Comparison of ENCODE assay signal across 21 cellular contexts in the genomic region with DNA sequence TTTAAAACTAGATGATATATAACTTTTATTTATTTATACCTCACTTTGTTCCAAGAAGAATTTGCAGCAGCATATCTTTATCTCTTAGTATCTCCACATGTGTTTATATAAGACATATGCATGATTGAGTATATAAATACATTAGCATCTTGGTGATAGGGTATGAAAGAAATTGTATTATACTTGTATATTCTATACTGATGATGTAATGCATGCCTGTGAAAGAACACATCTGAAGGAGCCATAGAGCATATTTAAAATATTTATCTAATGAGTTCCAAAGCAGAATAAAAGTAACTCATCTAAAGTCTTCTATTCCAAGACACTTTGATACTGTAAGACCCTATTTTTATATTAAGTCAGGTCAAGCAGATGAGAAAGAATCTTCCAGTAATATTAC.
DNase-seq lines count a peak whose midpoint lies in the region; ATAC-seq and TF ChIP-seq lines count a peak whose summit lies in the region.
"Had no signal": no experiment of that assay in that cellular context is flagged by ENCODE, and none has a peak within 500 bp of the region (broad histone marks: within the 10 kb centered on the region; RNA-seq: fewer than 3 reads in every experiment).

No MANE protein-coding gene starts in this region.

- 0 out of 2 replicates have a peak, but pooled peaks cover 4% of the 10 kb centered on the region for H3K4me1 ChIP-seq in GM23248 (ENCODE audit: insufficient read depth)
- H3K4me1 ChIP-seq in adipocyte (ENCODE audit: control insufficient read depth, insufficient read depth, low read length), result peaks cover 10% of the 10 kb centered on the region

- peak; percentile 24 for DNase-seq in GM23248
- DNase-seq in adipocyte (ENCODE audit: low read depth), result peak; percentile 45
- no peak for DNase-seq in mesothelial cell of epicardium (ENCODE audit: low spot score in 2 of 2, unreplicated experiment in 2 of 2)
- DNase-seq in DMS53 treated with DMSO at 0.1 percent for 48 hours (lab: John Stamatoyannopoulos, UW; ENCODE audit: unreplicated experiment), result no peak
- DNase-seq in occipital lobe (lab: John Stamatoyannopoulos, UW), result no peak
- DNase-seq in RKO (ENCODE audit: low spot score), result no peak
- DNase-seq: CD4-positive, CD25-positive, alpha-beta regulatory T cell; DMS79 treated with DMSO at 0.1 percent for 48 hours; H9; NCI-H1092 treated with DMSO at 0.1 percent for 48 hours; NCI-H146; NCI-H2029; NCI-H345; NCI-H524; NCI-H774; NK-92 treated with Interleukin-12 subunit alpha and Interleukin-12 subunit beta, amount 100 ng/mL, for 24 hours had no signal

- H3K9me3 ChIP-seq in GM23248 (ENCODE audit: low read depth), result no peaks in the 10 kb centered on the region
- no peaks in the 10 kb centered on the region for H3K9me3 ChIP-seq in adipocyte (ENCODE audit: control insufficient read depth, low read length)

- H3K27ac Mint-ChIP-seq in dendritic cell treated with granulocyte-macrophage colony-stimulating factor and Interleukin-4, amounts not matched to agents 40 ng/mL and 50 ng/mL, for 4 days, result peak overlapping the region; percentile 78
- peak overlapping the region; percentile 35 for H3K27ac Mint-ChIP-seq in mesothelial cell of epicardium
- H3K27ac Mint-ChIP-seq: CD4-positive, CD25-positive, alpha-beta regulatory T cell had no signal

- H3K36me3 ChIP-seq in GM23248 (ENCODE audit: low read depth) (no peaks in the 10 kb centered on the region), adipocyte (ENCODE audit: control insufficient read depth, insufficient read depth, low read length, severe bottlenecking) (no peaks in the 10 kb centered on the region)

- H3K27me3 Mint-ChIP-seq in dendritic cell treated with granulocyte-macrophage colony-stimulating factor and Interleukin-4, amounts not matched to agents 40 ng/mL and 50 ng/mL, for 4 days, result no peaks in the 10 kb centered on the region
- no peaks in the 10 kb centered on the region for H3K27me3 Mint-ChIP-seq in mesothelial cell of epicardium (ENCODE audit: low read depth)
- H3K27me3 Mint-ChIP-seq: CD4-positive, CD25-positive, alpha-beta regulatory T cell had no signal

- TF ChIP-seq CTCF in mesothelial cell of epicardium (IDR thresholded peaks at IDR 0.05; ENCODE audit: unreplicated experiment), result no peak

- intact Hi-C loops in dendritic cell treated with granulocyte-macrophage colony-stimulating factor and Interleukin-4, amounts not matched to agents 40 ng/mL and 50 ng/mL, for 4 days (cut with micrococcal nuclease), result no loop called here

- H3K27me3 ChIP-seq in GM23248 (replicated peaks; ENCODE audit: insufficient read depth), result no peaks in the 10 kb centered on the region
- H3K27me3 ChIP-seq in adipocyte (replicated peaks; ENCODE audit: control insufficient read depth, insufficient read depth, low read length), result no peaks in the 10 kb centered on the region

- no peaks in the 10 kb centered on the region for H3K36me3 Mint-ChIP-seq in dendritic cell treated with granulocyte-macrophage colony-stimulating factor and Interleukin-4, amounts not matched to agents 40 ng/mL and 50 ng/mL, for 4 days (ENCODE audit: low read depth)
- peaks cover 9% of the 10 kb centered on the region for H3K36me3 Mint-ChIP-seq in mesothelial cell of epicardium

- no peaks in the 10 kb centered on the region for H3K9me3 Mint-ChIP-seq in dendritic cell treated with granulocyte-macrophage colony-stimulating factor and Interleukin-4, amounts not matched to agents 40 ng/mL and 50 ng/mL, for 4 days
- H3K9me3 Mint-ChIP-seq in mesothelial cell of epicardium, result peaks cover 8% of the 10 kb centered on the region
- H3K9me3 Mint-ChIP-seq: CD4-positive, CD25-positive, alpha-beta regulatory T cell; H9 had no signal

- H3K4me3 ChIP-seq in GM23248 (no peak overlapping the region), adipocyte (ENCODE audit: low read length) (no peak overlapping the region)

- no peak for ATAC-seq in HG03039 (IDR thresholded peaks at IDR 0.05; ENCODE audit: unreplicated experiment)
- ATAC-seq: Panc1 had no signal

- H4K20me1 ChIP-seq in GM23248 (ENCODE audit: insufficient read depth), result no peaks in the 10 kb centered on the region

- H3K9ac ChIP-seq in GM23248 (no peak overlapping the region), adipocyte (ENCODE audit: low read length) (no peak overlapping the region)
- H3K9ac ChIP-seq: KMS-11 had no signal

- no peak overlapping the region for H3K27ac ChIP-seq in GM23248
- H3K27ac ChIP-seq: HL-60, KMS-11 had no signal

- H3F3A ChIP-seq in GM23248 (ENCODE audit: insufficient read depth), result no peaks in the 10 kb centered on the region

- H3K9me2 ChIP-seq in GM23248 (ENCODE audit: insufficient read depth), result no peaks in the 10 kb centered on the region

- in situ Hi-C loops in GM23248 (cut with MboI), result no loop called here

- no peak overlapping the region for H3K4me2 ChIP-seq in GM23248 (ENCODE audit: unreplicated experiment)
- H3K4me2 ChIP-seq: KMS-11 had no signal

- no peak overlapping the region for H3K4me3 Mint-ChIP-seq in dendritic cell treated with granulocyte-macrophage colony-stimulating factor and Interleukin-4, amounts not matched to agents 40 ng/mL and 50 ng/mL, for 4 days
- no peak overlapping the region for H3K4me3 Mint-ChIP-seq in mesothelial cell of epicardium
- H3K4me3 Mint-ChIP-seq: CD4-positive, CD25-positive, alpha-beta regulatory T cell; H9 had no signal

- no peaks in the 10 kb centered on the region for H3K79me2 ChIP-seq in GM23248 (ENCODE audit: insufficient read depth)

- H3K4me1 Mint-ChIP-seq in dendritic cell treated with granulocyte-macrophage colony-stimulating factor and Interleukin-4, amounts not matched to agents 40 ng/mL and 50 ng/mL, for 4 days (ENCODE audit: low read depth), result peaks cover 37% of the 10 kb centered on the region
- peaks cover 14% of the 10 kb centered on the region for H3K4me1 Mint-ChIP-seq in mesothelial cell of epicardium

- no peak overlapping the region for H2AFZ ChIP-seq in GM23248

Comparison
In these comparisons a context has a peak if more than half of its experiments do, and no peak if none do; other contexts are left out.
1. DNase-seq: peak in GM23248 (single experiment) and adipocyte (single experiment); none in mesothelial cell of epicardium (0 of 2), DMS53 treated with DMSO at 0.1 percent for 48 hours (single experiment), occipital lobe (single experiment) and RKO (single experiment).